Comparison of ENCODE assay signal across 20 cellular contexts in the genomic region with DNA sequence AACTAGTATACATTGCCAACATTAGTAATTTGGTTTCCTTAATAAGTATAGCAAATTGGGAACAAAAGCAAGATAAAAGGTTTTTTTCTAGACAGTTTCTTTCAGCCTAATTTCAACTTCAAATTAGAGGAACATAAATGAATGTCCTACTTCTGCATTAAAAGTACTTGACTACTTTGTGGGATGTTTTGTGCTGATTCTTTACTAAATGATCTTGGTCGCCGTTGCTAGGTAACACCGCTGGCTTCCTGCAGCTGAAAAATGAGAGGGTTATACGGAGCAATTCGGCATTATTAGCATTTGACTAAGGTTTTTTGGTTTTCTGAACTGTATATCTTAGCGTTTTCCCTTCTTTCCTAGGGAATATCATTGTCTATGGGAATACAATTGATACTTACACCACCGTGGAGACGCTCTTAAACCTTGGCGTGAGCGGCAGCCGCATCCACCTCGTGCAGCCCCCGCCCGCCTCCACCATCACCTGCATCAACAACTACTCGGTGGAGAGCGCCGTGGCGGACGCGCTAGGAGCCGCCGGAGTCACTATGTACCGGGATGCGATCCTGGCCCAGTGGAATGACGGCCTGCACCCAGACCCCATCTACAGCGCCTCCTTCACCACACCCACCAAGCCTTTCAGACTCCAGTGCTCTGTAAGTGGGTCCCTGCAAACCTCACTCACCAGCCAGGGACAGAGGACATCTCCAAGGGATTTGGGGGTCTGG.
A peak's percentile ranks its signal among the peaks of the same experiment; 100 is the strongest.
DNase-seq lines count a peak whose midpoint lies in the region; FAIRE-seq and TF ChIP-seq lines count a peak whose summit lies in the region.
"Had no signal": no experiment of that assay in that cellular context is flagged by ENCODE, and none has a peak within 500 bp of the region (broad histone marks: within the 10 kb centered on the region; RNA-seq: fewer than 3 reads in every experiment).

No MANE protein-coding gene starts in this region.

- no peak overlapping the region for H3K4ac ChIP-seq in mesenchymal stem cell (ENCODE audit: low read depth in 1 of 2, low read length in 2 of 2)

- no peak overlapping the region for H2AK5ac ChIP-seq in mesenchymal stem cell (ENCODE audit: low read length, severe bottlenecking)

- TF ChIP-seq CTCF in astrocyte (IDR thresholded peaks at IDR 0.05; ENCODE audit: insufficient read depth, low read depth, low read length) (no peak), neural progenitor cell (IDR thresholded peaks at IDR 0.05) (no peak)

- H3K9me3 Mint-ChIP-seq in astrocyte (ENCODE audit: unreplicated experiment): no peaks in the 10 kb centered on the region
- peaks cover 7% of the 10 kb centered on the region for H3K9me3 Mint-ChIP-seq in neural progenitor cell
- H3K9me3 Mint-ChIP-seq: activated CD4-positive, alpha-beta T cell treated with anti-CD3 and anti-CD28 coated beads, Interleukin-2, amount 10 ng/mL, durations not matched to agents 24 days and 14 days had no signal

- H3K27me3 ChIP-seq in astrocyte (ENCODE audit: insufficient read depth, low read length): peaks cover 3% of the 10 kb centered on the region
- no peaks in the 10 kb centered on the region for H3K27me3 ChIP-seq in neural progenitor cell
- peaks cover 0 to 17% of the 10 kb centered on the region in 2 experiments for H3K27me3 ChIP-seq in mesenchymal stem cell (ENCODE audit: control insufficient read depth in 1 of 2, insufficient read depth in 1 of 2, low read length in 2 of 2)
- H3K27me3 ChIP-seq: ovary had no signal

- no peak overlapping the region for H3K23ac ChIP-seq in mesenchymal stem cell (ENCODE audit: low read length in 2 of 2)

- DNase-seq in MV-4-11 (lab: John Stamatoyannopoulos, UW) (peak; percentile 54), NCI-H345 treated with DMSO at 0.1 percent for 48 hours (lab: John Stamatoyannopoulos, UW; ENCODE audit: unreplicated experiment) (peak; percentile 21), astrocyte (ENCODE audit: low read depth) (no peak), neural progenitor cell (ENCODE audit: low spot score) (no peak), DMS 273 treated with DMSO at 0.1 percent for 48 hours (lab: John Stamatoyannopoulos, UW) (no peak), T-helper 9 cell (no peak), HTR-8/SVneo (ENCODE audit: insufficient read length, low spot score) (no peak), mesenchymal stem cell (no peak)
- DNase-seq: activated CD4-positive, alpha-beta T cell treated with anti-CD3 and anti-CD28 coated beads, Interleukin-2, amount 10 ng/mL, durations not matched to agents 24 days and 14 days; activated CD8-positive, alpha-beta memory T cell treated with anti-CD3 and anti-CD28 coated beads, Interleukin-2, amount 50 U/mL, for 48 hours; activated naive CD4-positive, alpha-beta T cell; cerebellar nuclear complex; COR-L47; foreskin fibroblast; NCI-H2107; NK-92 treated with Interleukin-12 subunit alpha and Interleukin-12 subunit beta, amount 100 ng/mL, for 24 hours; ovary; SIG-M5 had no signal

- H2AFZ ChIP-seq in astrocyte (ENCODE audit: low read depth, low read length): no peak overlapping the region
- H2AFZ ChIP-seq in neural progenitor cell (replicated peaks): no peak overlapping the region
- H2AFZ ChIP-seq in mesenchymal stem cell (ENCODE audit: low read depth, low read length): no peak overlapping the region

- H3K9me3 ChIP-seq in astrocyte (ENCODE audit: insufficient read depth, low read depth, low read length): no peaks in the 10 kb centered on the region
- no peaks in the 10 kb centered on the region for H3K9me3 ChIP-seq in neural progenitor cell (ENCODE audit: low read depth)
- no peaks in the 10 kb centered on the region for H3K9me3 ChIP-seq in mesenchymal stem cell (ENCODE audit: control insufficient read depth, low read length)
- H3K9me3 ChIP-seq: ovary, suprapubic skin had no signal

- no peak overlapping the region for H3K27ac ChIP-seq in astrocyte (ENCODE audit: low read depth, low read length)
- H3K27ac ChIP-seq in neural progenitor cell: no peak overlapping the region
- no peak overlapping the region for H3K27ac ChIP-seq in mesenchymal stem cell (ENCODE audit: low read length, poor library complexity, severe bottlenecking)
- H3K27ac ChIP-seq: ovary, skin epidermis, suprapubic skin had no signal

- H3K4me1 Mint-ChIP-seq in astrocyte (ENCODE audit: low read depth, unreplicated experiment): no peaks in the 10 kb centered on the region
- peaks cover 31% of the 10 kb centered on the region for H3K4me1 Mint-ChIP-seq in neural progenitor cell
- H3K4me1 Mint-ChIP-seq: activated CD4-positive, alpha-beta T cell treated with anti-CD3 and anti-CD28 coated beads, Interleukin-2, amount 10 ng/mL, durations not matched to agents 24 days and 14 days had no signal

- H3K79me2 ChIP-seq in astrocyte (ENCODE audit: insufficient read depth, low read length) (no peaks in the 10 kb centered on the region), neural progenitor cell (ENCODE audit: low read depth) (no peaks in the 10 kb centered on the region)

- 76% methylated on average over 23 of the region's 26 CpGs for WGBS in mesenchymal stem cell

- no peak overlapping the region for H2BK15ac ChIP-seq in mesenchymal stem cell (ENCODE audit: low read depth, poor library complexity, severe bottlenecking)

- H3K18ac ChIP-seq in mesenchymal stem cell (ENCODE audit: low read depth in 1 of 2, low read length in 2 of 2): no peak overlapping the region

- no peak overlapping the region for H2BK120ac ChIP-seq in mesenchymal stem cell (ENCODE audit: low read depth, low read length)

- H3K79me1 ChIP-seq in mesenchymal stem cell (replicated peaks; ENCODE audit: low read length, poor library complexity, severe bottlenecking): no peaks in the 10 kb centered on the region

- H3K4me3 ChIP-seq in astrocyte (ENCODE audit: insufficient read depth, low read depth, low read length): no peak overlapping the region
- H3K4me3 ChIP-seq in neural progenitor cell: no peak overlapping the region
- H3K4me3 ChIP-seq in mesenchymal stem cell (ENCODE audit: insufficient read depth in 1 of 2, low read depth in 1 of 2, low read length in 2 of 2): no peak overlapping the region
- H3K4me3 ChIP-seq: ovary, skin epidermis, suprapubic skin had no signal

- H3K4me3 Mint-ChIP-seq in astrocyte (ENCODE audit: unreplicated experiment): no peak overlapping the region
- H3K4me3 Mint-ChIP-seq in neural progenitor cell: no peak overlapping the region
- H3K4me3 Mint-ChIP-seq: activated CD4-positive, alpha-beta T cell treated with anti-CD3 and anti-CD28 coated beads, Interleukin-2, amount 10 ng/mL, durations not matched to agents 24 days and 14 days had no signal

- H3K4me1 ChIP-seq in astrocyte (ENCODE audit: insufficient read depth, low read length): no peaks in the 10 kb centered on the region
- H3K4me1 ChIP-seq in neural progenitor cell: no peaks in the 10 kb centered on the region
- H3K4me1 ChIP-seq in mesenchymal stem cell (ENCODE audit: control insufficient read depth, insufficient read depth, low read depth, low read length): no peaks in the 10 kb centered on the region
- H3K4me1 ChIP-seq: suprapubic skin had no signal

- H4K20me1 ChIP-seq in astrocyte (ENCODE audit: insufficient read depth, low read length): no peaks in the 10 kb centered on the region
- no peaks in the 10 kb centered on the region for H4K20me1 ChIP-seq in neural progenitor cell (ENCODE audit: low read depth)

- FAIRE-seq in astrocyte (lab: Jason Lieb, UNC) (no peak), HTR-8/SVneo (lab: Jason Lieb, UNC) (no peak)

- no peak overlapping the region for H2BK12ac ChIP-seq in mesenchymal stem cell (ENCODE audit: low read length in 2 of 2)

- peak overlapping the region; percentile 22 for H3K4me2 ChIP-seq in astrocyte (ENCODE audit: low read length)
- no peak overlapping the region for H3K4me2 ChIP-seq in neural progenitor cell
- no peak overlapping the region for H3K4me2 ChIP-seq in mesenchymal stem cell (ENCODE audit: low read length, poor library complexity, severe bottlenecking)

- H3K36me3 Mint-ChIP-seq in astrocyte (ENCODE audit: low read depth, unreplicated experiment): peaks cover 3% of the 10 kb centered on the region
- H3K36me3 Mint-ChIP-seq in neural progenitor cell: no peaks in the 10 kb centered on the region

- no peaks in the 10 kb centered on the region for H3K27me3 Mint-ChIP-seq in astrocyte (ENCODE audit: low read depth, unreplicated experiment)
- H3K27me3 Mint-ChIP-seq in neural progenitor cell (ENCODE audit: insufficient read depth, low read depth): peaks cover 4% of the 10 kb centered on the region

- no peaks in the 10 kb centered on the region for H3F3A ChIP-seq in neural progenitor cell (ENCODE audit: low read depth)

- H3K9ac ChIP-seq in astrocyte (ENCODE audit: low read length) (no peak overlapping the region), neural progenitor cell (no peak overlapping the region), mesenchymal stem cell (ENCODE audit: low read length) (no peak overlapping the region)

- H2BK5ac ChIP-seq in mesenchymal stem cell (ENCODE audit: low read depth, low read length, poor library complexity, severe bottlenecking): no peak overlapping the region

- H3K36me3 ChIP-seq in astrocyte (ENCODE audit: insufficient read depth, low read length) (no peaks in the 10 kb centered on the region), neural progenitor cell (no peaks in the 10 kb centered on the region), mesenchymal stem cell (ENCODE audit: control insufficient read depth in 1 of 2, insufficient read depth in 2 of 2, low read depth in 1 of 2, low read length in 2 of 2) (no peaks in the 10 kb centered on the region)
- H3K36me3 ChIP-seq: ovary, suprapubic skin had no signal

- no peak overlapping the region for H3K14ac ChIP-seq in mesenchymal stem cell (ENCODE audit: low read length in 2 of 2)

- H3K27ac Mint-ChIP-seq in astrocyte (ENCODE audit: unreplicated experiment) (no peak overlapping the region), neural progenitor cell (peak overlapping the region; percentile 59)
- H3K27ac Mint-ChIP-seq: activated CD4-positive, alpha-beta T cell treated with anti-CD3 and anti-CD28 coated beads, Interleukin-2, amount 10 ng/mL, durations not matched to agents 24 days and 14 days had no signal

- no peak overlapping the region for H4K91ac ChIP-seq in mesenchymal stem cell (ENCODE audit: low read length)

- H4K8ac ChIP-seq in mesenchymal stem cell (ENCODE audit: low read length): no peak overlapping the region

Comparison
In these comparisons a context has a peak if more than half of its experiments do, and no peak if none do; other contexts are left out.
1. DNase-seq: peak in MV-4-11 (single experiment) and NCI-H345 treated with DMSO at 0.1 percent for 48 hours (single experiment); none in astrocyte (single experiment), neural progenitor cell (single experiment), DMS 273 treated with DMSO at 0.1 percent for 48 hours (single experiment), T-helper 9 cell (single experiment), HTR-8/SVneo (single experiment) and mesenchymal stem cell (single experiment).